ENCODE assay signal across 20 cellular contexts in genomic region chr14:80845877-80846276, GRCh38.
DNase-seq lines count a peak whose midpoint lies in the region; ATAC-seq, FAIRE-seq and TF ChIP-seq lines count a peak whose summit lies in the region.
"Had no signal": no experiment of that assay in that cellular context is flagged by ENCODE, and none has a peak within 500 bp of the region (broad histone marks: within the 10 kb centered on the region; RNA-seq: fewer than 3 reads in every experiment).

No MANE protein-coding gene starts in this region.

- H3K4me1 ChIP-seq in upper lobe of left lung, result no peaks in the 10 kb centered on the region
- H3K4me1 ChIP-seq: BLaER1 treated with 17β-estradiol and CSF1 and Interleukin-3, amounts not matched to agents 10 nM and 100 nM had no signal

- H3K36me3 ChIP-seq in bronchial epithelial cell (ENCODE audit: control insufficient read depth, insufficient read depth, low read length) (no peaks in the 10 kb centered on the region), upper lobe of left lung (no peaks in the 10 kb centered on the region)

- TF ChIP-seq POLR2A in upper lobe of left lung (IDR thresholded peaks at IDR 0.05), result no peak

- H3K27me3 ChIP-seq in bronchial epithelial cell (ENCODE audit: control insufficient read depth, insufficient read depth, low read length) (no peaks in the 10 kb centered on the region), upper lobe of left lung (no peaks in the 10 kb centered on the region)
- H3K27me3 ChIP-seq: BLaER1 treated with 17β-estradiol and CSF1 and Interleukin-3, amounts not matched to agents 10 nM and 100 nM had no signal

- DNase-seq in NCI-H82 (lab: John Stamatoyannopoulos, UW) (peak; percentile 23), NCI-H82 treated with DMSO at 0.1 percent for 48 hours (lab: John Stamatoyannopoulos, UW; ENCODE audit: unreplicated experiment) (no peak), LNCaP clone FGC (ENCODE audit: low read depth) (peak; percentile 25), bronchial epithelial cell (ENCODE audit: low read depth) (peak; percentile 13), urothelium cell line (ENCODE audit: low spot score) (no peak), upper lobe of left lung (no peak), medulla oblongata (ENCODE audit: extremely low spot score) (no peak)
- DNase-seq: 8988T; CD8-positive, alpha-beta T cell; DMS 273 treated with DMSO at 0.1 percent for 48 hours; DMS53; DND-41; EL; H9 had no signal

- no peaks in the 10 kb centered on the region for H3K9me3 ChIP-seq in upper lobe of left lung
- H3K9me3 ChIP-seq: BLaER1 treated with 17β-estradiol and CSF1 and Interleukin-3, amounts not matched to agents 10 nM and 100 nM had no signal

- WGBS in upper lobe of left lung, 2 donors, result 86 to 95% methylated on average over 4 of the region's 4 CpGs

- FAIRE-seq in bronchial epithelial cell (lab: Jason Lieb, UNC), result no peak
- FAIRE-seq in urothelium cell line (lab: Jason Lieb, UNC), result peak; percentile 42
- FAIRE-seq: GM12878, GM19239, H1, HepG2 had no signal

- ATAC-seq in upper lobe of left lung (ENCODE audit: low FRiP score in 2 of 2), result no peak
- ATAC-seq in activated CD4-positive, CD25-positive, alpha-beta regulatory T cell treated with anti-CD3 and anti-CD28 coated beads, Interleukin-2, amount 50 U/mL, for 24 hours, result no peak
- ATAC-seq: CD8-positive, alpha-beta T cell; GM12878; HepG2 had no signal

- H3K27ac ChIP-seq in upper lobe of left lung, result no peak overlapping the region
- H3K27ac ChIP-seq: BLaER1 treated with 17β-estradiol and CSF1 and Interleukin-3, amounts not matched to agents 10 nM and 100 nM had no signal

- H3K4me3 ChIP-seq in LNCaP clone FGC (ENCODE audit: low read depth, low read length) (no peak overlapping the region), bronchial epithelial cell (ENCODE audit: low read depth, low read length) (no peak overlapping the region), upper lobe of left lung (no peak overlapping the region)
- H3K4me3 ChIP-seq: BLaER1 treated with 17β-estradiol and CSF1 and Interleukin-3, amounts not matched to agents 10 nM and 100 nM; GM12878 had no signal

- TF ChIP-seq CTCF in LNCaP clone FGC (IDR thresholded peaks at IDR 0.05; ENCODE audit: control insufficient read depth, extremely low read depth, insufficient read depth) (no peak), bronchial epithelial cell (IDR thresholded peaks at IDR 0.05; ENCODE audit: insufficient read depth, low read length, severe bottlenecking) (no peak), upper lobe of left lung (IDR thresholded peaks at IDR 0.05) (no peak)

- TF ChIP-seq EP300 in upper lobe of left lung (IDR thresholded peaks at IDR 0.05), result no peak

Comparison
In these comparisons a context has a peak if more than half of its experiments do, and no peak if none do; other contexts are left out.
1. DNase-seq: peak in NCI-H82 (single experiment), LNCaP clone FGC (single experiment) and bronchial epithelial cell (single experiment); none in NCI-H82 treated with DMSO at 0.1 percent for 48 hours (single experiment), urothelium cell line (single experiment), upper lobe of left lung (0 of 2) and medulla oblongata (single experiment).